In genomic region chr14:22691171-22691570, GRCh38 we compare ENCODE assay signal across 26 cellular contexts. TPM values are rescaled to one million over a fixed set of nuclear protein-coding genes. Genes with fewer than 3 reads are reported as not detected.
DNase-seq lines count a peak whose midpoint lies in the region; ATAC-seq, FAIRE-seq and TF ChIP-seq lines count a peak whose summit lies in the region.
"Had no signal": no experiment of that assay in that cellular context is flagged by ENCODE, and none has a peak within 500 bp of the region (broad histone marks: within the 10 kb centered on the region; RNA-seq: fewer than 3 reads in every experiment).

No MANE protein-coding gene starts in this region.

- H2BK120ac ChIP-seq in mesenchymal stem cell (ENCODE audit: low read depth, low read length), result no peak overlapping the region

- peak; percentile 55 for TF ChIP-seq POLR2A in endothelial cell of umbilical vein (IDR thresholded peaks at IDR 0.05; ENCODE audit: low read depth, low read length)

- H3K9me3 ChIP-seq in PC-3 (ENCODE audit: low read length) (no peaks in the 10 kb centered on the region), endothelial cell of umbilical vein (replicated peaks; ENCODE audit: control insufficient read depth, insufficient read depth, low read length) (no peaks in the 10 kb centered on the region), mesenchymal stem cell (ENCODE audit: control insufficient read depth, low read length) (peaks cover 12% of the 10 kb centered on the region)
- H3K9me3 ChIP-seq: HAP-1 had no signal

- no peak overlapping the region for H2AK5ac ChIP-seq in mesenchymal stem cell (ENCODE audit: low read length, severe bottlenecking)

- H4K8ac ChIP-seq in mesenchymal stem cell (ENCODE audit: low read length), result no peak overlapping the region

- ATAC-seq in PC-3 (no peak), HG03342 (IDR thresholded peaks at IDR 0.05; ENCODE audit: unreplicated experiment) (no peak), HG02884 (IDR thresholded peaks at IDR 0.05; ENCODE audit: unreplicated experiment) (no peak)
- ATAC-seq in activated CD4-positive, alpha-beta T cell treated with anti-CD3 and anti-CD28 coated beads for 36 hours, result no peak
- ATAC-seq: Panc1; stimulated activated memory B cell treated with anti-CD40 and anti-IgM and Interleukin-4, amounts not matched to agents 10 μg/mL and 1 μg/mL and 100 μg/mL, for 72 hours had no signal

- H3K36me3 ChIP-seq in PC-3 (ENCODE audit: low read depth, low read length) (no peaks in the 10 kb centered on the region), endothelial cell of umbilical vein (ENCODE audit: control insufficient read depth in 2 of 2, extremely low read depth in 1 of 2, insufficient read depth in 2 of 2, low read length in 2 of 2) (no peaks in the 10 kb centered on the region), mesenchymal stem cell (ENCODE audit: control insufficient read depth in 1 of 2, insufficient read depth in 2 of 2, low read depth in 1 of 2, low read length in 2 of 2) (no peaks in the 10 kb centered on the region)
- H3K36me3 ChIP-seq: breast epithelium, HAP-1, sigmoid colon, transverse colon had no signal

- in situ Hi-C loops in Caki2 (cut with HindIII; ENCODE audit: low pct_unique_long_range_greater_than_20kb, low sequenced_read_pairs), result no loop called here

- H3K4me3 Mint-ChIP-seq in activated CD4-positive, alpha-beta T cell treated with anti-CD3 and anti-CD28 coated beads for 36 hours, result no peak overlapping the region
- H3K4me3 Mint-ChIP-seq: stimulated activated memory B cell treated with anti-CD40 and anti-IgM and Interleukin-4, amounts not matched to agents 10 μg/mL and 1 μg/mL and 100 μg/mL, for 72 hours had no signal

- no peaks in the 10 kb centered on the region for H3K9me2 ChIP-seq in PC-3 (replicated peaks; ENCODE audit: low read length)

- CTCF ChIA-PET in PC-3 (lab: Charles Lee), result interaction anchor here (0.6 kb wide), 1 partner anchor 311 kb away, joined by 3 read pairs; no protein-coding TSS in a partner anchor
- CTCF ChIA-PET in endothelial cell of umbilical vein (lab: Charles Lee), result interaction anchor here (1.3 to 2.8 kb wide), 3 partner anchors 9 to 38 kb away, joined by 4 to 39 read pairs (median 7); no protein-coding TSS in a partner anchor
- CTCF ChIA-PET in activated CD4-positive, alpha-beta T cell treated with anti-CD3 and anti-CD28 coated beads for 36 hours (lab: Charles Lee), result interaction anchor here (1.0 kb wide), 1 partner anchor 12 kb away, joined by 3 read pairs; no protein-coding TSS in a partner anchor

- H4K91ac ChIP-seq in mesenchymal stem cell (ENCODE audit: low read length), result no peak overlapping the region

- no peaks in the 10 kb centered on the region for H3K79me1 ChIP-seq in mesenchymal stem cell (replicated peaks; ENCODE audit: low read length, poor library complexity, severe bottlenecking)

- H2BK5ac ChIP-seq in mesenchymal stem cell (ENCODE audit: low read depth, low read length, poor library complexity, severe bottlenecking), result peak overlapping the region; percentile 54

- dilution Hi-C loops in endothelial cell of umbilical vein (cut with MboI; ENCODE audit: extremely low pct_ligation_motif_present, low sequenced_read_pairs), result no loop called here

- no peak overlapping the region for H3K14ac ChIP-seq in mesenchymal stem cell (ENCODE audit: low read length in 2 of 2)

- peaks cover 8% of the 10 kb centered on the region for H3K4me1 Mint-ChIP-seq in activated CD4-positive, alpha-beta T cell treated with anti-CD3 and anti-CD28 coated beads for 36 hours
- H3K4me1 Mint-ChIP-seq: stimulated activated memory B cell treated with anti-CD40 and anti-IgM and Interleukin-4, amounts not matched to agents 10 μg/mL and 1 μg/mL and 100 μg/mL, for 72 hours had no signal

- H3K4me2 ChIP-seq in PC-3 (ENCODE audit: low read length), result no peak overlapping the region
- H3K4me2 ChIP-seq in endothelial cell of umbilical vein (ENCODE audit: insufficient read depth, low read length), result peak overlapping the region; percentile 39
- H3K4me2 ChIP-seq in mesenchymal stem cell (ENCODE audit: low read length, poor library complexity, severe bottlenecking), result no peak overlapping the region

- WGBS in mesenchymal stem cell, result 39% methylated on average over 2 of the region's 2 CpGs

- intact Hi-C loops in PC-3 (cut with micrococcal nuclease), result no loop called here
- intact Hi-C loops in endothelial cell of umbilical vein (cut with micrococcal nuclease), result loop anchor here (1.0 to 2.0 kb wide), 5 partner anchors 22 to 134 kb away; no protein-coding TSS in a partner anchor
- intact Hi-C loops in activated CD4-positive, alpha-beta T cell treated with anti-CD3 and anti-CD28 coated beads for 36 hours (cut with DNase I, micrococcal nuclease), result no loop called here

- H3K4me1 ChIP-seq in PC-3 (ENCODE audit: insufficient read depth, low read length) (0 out of 2 replicates have a peak, but pooled peaks cover 4% of the 10 kb centered on the region), endothelial cell of umbilical vein (ENCODE audit: control insufficient read depth, extremely low read depth, insufficient read depth, low read length) (peaks cover 26% of the 10 kb centered on the region), mesenchymal stem cell (ENCODE audit: control insufficient read depth, insufficient read depth, low read depth, low read length) (peaks cover 10% of the 10 kb centered on the region)
- H3K4me1 ChIP-seq: breast epithelium, HAP-1, sigmoid colon, transverse colon had no signal

- POLR2A ChIA-PET in PC-3 (lab: Charles Lee; ENCODE audit: unreplicated experiment) (no interaction called here), endothelial cell of umbilical vein (lab: Charles Lee) (interaction anchor here (0.7 kb wide), 1 partner anchor 48 kb away, joined by 3 read pairs; no protein-coding TSS in a partner anchor)
- POLR2A ChIA-PET in activated CD4-positive, alpha-beta T cell treated with anti-CD3 and anti-CD28 coated beads for 36 hours (lab: Charles Lee), result no interaction called here

- BruUV-seq in PC-3 (replicated peaks; lab: Mats Ljungman, UMichigan), result no TSS peak
- BruUV-seq in endothelial cell of umbilical vein (replicated peaks; lab: Mats Ljungman, UMichigan), result no TSS peak

- peaks cover 2% of the 10 kb centered on the region for H3K36me3 Mint-ChIP-seq in activated CD4-positive, alpha-beta T cell treated with anti-CD3 and anti-CD28 coated beads for 36 hours (ENCODE audit: low read depth)

- H3K27ac Mint-ChIP-seq in activated CD4-positive, alpha-beta T cell treated with anti-CD3 and anti-CD28 coated beads for 36 hours, result no peak overlapping the region
- H3K27ac Mint-ChIP-seq: stimulated activated memory B cell treated with anti-CD40 and anti-IgM and Interleukin-4, amounts not matched to agents 10 μg/mL and 1 μg/mL and 100 μg/mL, for 72 hours had no signal

- no peaks in the 10 kb centered on the region for H3K9me1 ChIP-seq in endothelial cell of umbilical vein (replicated peaks; ENCODE audit: control insufficient read depth, extremely low read depth, insufficient read depth, low read length)

- H3K27me3 ChIP-seq in PC-3 (ENCODE audit: low read length) (peaks cover 7% of the 10 kb centered on the region; the same call in 1 of the 2 replicates), endothelial cell of umbilical vein (ENCODE audit: control insufficient read depth in 2 of 2, insufficient read depth in 2 of 2, low read length in 2 of 2) (no peaks in the 10 kb centered on the region), mesenchymal stem cell (ENCODE audit: control insufficient read depth in 1 of 2, insufficient read depth in 1 of 2, low read length in 2 of 2) (peaks cover 0 to 9% of the 10 kb centered on the region in 2 experiments)
- H3K27me3 ChIP-seq: breast epithelium, sigmoid colon had no signal

- H2BK15ac ChIP-seq in mesenchymal stem cell (ENCODE audit: low read depth, poor library complexity, severe bottlenecking), result no peak overlapping the region

- H3K27ac ChIP-seq in PC-3 (ENCODE audit: low read length), result no peak overlapping the region
- H3K27ac ChIP-seq in endothelial cell of umbilical vein (ENCODE audit: insufficient read depth, low read depth, low read length), result peak overlapping the region; percentile 91
- peak overlapping the region; percentile 93 for H3K27ac ChIP-seq in mesenchymal stem cell (ENCODE audit: low read length, poor library complexity, severe bottlenecking)
- H3K27ac ChIP-seq: breast epithelium, C4-2B, HL-60, sigmoid colon, transverse colon had no signal

- H3K9ac ChIP-seq in PC-3 (ENCODE audit: low read length), result no peak overlapping the region
- peak overlapping the region; percentile 64 for H3K9ac ChIP-seq in endothelial cell of umbilical vein (replicated peaks; ENCODE audit: extremely low read depth, insufficient read depth, low read length)
- H3K9ac ChIP-seq in mesenchymal stem cell (ENCODE audit: low read length), result no peak overlapping the region

- no peak overlapping the region for H3K4me3 ChIP-seq in PC-3 (ENCODE audit: low read length)
- peak overlapping the region in 1 of 3 experiments; percentile 4 for H3K4me3 ChIP-seq in endothelial cell of umbilical vein (replicated peaks in 1 of 3; ENCODE audit: insufficient read depth in 1 of 3, low read depth in 1 of 3, low read length in 3 of 3)
- H3K4me3 ChIP-seq in mesenchymal stem cell (ENCODE audit: insufficient read depth in 1 of 2, low read depth in 1 of 2, low read length in 2 of 2), result no peak overlapping the region
- H3K4me3 ChIP-seq: breast epithelium, HAP-1, sigmoid colon, transverse colon had no signal

- H4K20me1 ChIP-seq in PC-3 (ENCODE audit: low read length) (no peaks in the 10 kb centered on the region), endothelial cell of umbilical vein (replicated peaks; ENCODE audit: control insufficient read depth, extremely low read depth, insufficient read depth, low read length) (no peaks in the 10 kb centered on the region)

- peak; percentile 34 for DNase-seq in Caki2 (ENCODE audit: low read depth)
- DNase-seq in PC-3, result peak; percentile 15
- peak; percentile 94 for DNase-seq in endothelial cell of umbilical vein (ENCODE audit: low read depth, low spot score)
- DNase-seq in mesenchymal stem cell, result peak; percentile 32
- DNase-seq in activated CD4-positive, alpha-beta T cell treated with anti-CD3 and anti-CD28 coated beads for 36 hours, result no peak
- no peak for DNase-seq in inferior parietal cortex (ENCODE audit: extremely low spot score)
- DNase-seq: activated gamma-delta T cell, DMS79, head of caudate nucleus, Kasumi-1, midbrain, NCI-H1694 treated with DMSO at 0.1 percent for 48 hours, NCI-H524 treated with DMSO at 0.1 percent for 48 hours, nucleus accumbens, sigmoid colon, transverse colon had no signal

- FAIRE-seq in endothelial cell of umbilical vein (lab: Jason Lieb, UNC), result peak; percentile 58
- FAIRE-seq: keratinocyte had no signal

- H3K4ac ChIP-seq in mesenchymal stem cell (ENCODE audit: low read depth in 1 of 2, low read length in 2 of 2), result no peak overlapping the region

- peaks cover 38% of the 10 kb centered on the region for H3K27me3 Mint-ChIP-seq in activated CD4-positive, alpha-beta T cell treated with anti-CD3 and anti-CD28 coated beads for 36 hours

- H3K79me2 ChIP-seq in PC-3 (ENCODE audit: low read length), result no peaks in the 10 kb centered on the region
- H3K79me2 ChIP-seq in endothelial cell of umbilical vein (ENCODE audit: control insufficient read depth, insufficient read depth, low read length), result no peaks in the 10 kb centered on the region

- no peak overlapping the region for H3K23ac ChIP-seq in mesenchymal stem cell (ENCODE audit: low read length in 2 of 2)

- TF ChIP-seq CTCF in PC-3 (conservative IDR thresholded peaks at IDR 0.05; ENCODE audit: low read depth, low read length), result no peak
- TF ChIP-seq CTCF in endothelial cell of umbilical vein (IDR thresholded peaks at IDR 0.05; ENCODE audit: extremely low read depth in 1 of 2, insufficient read depth in 1 of 2, low read depth in 1 of 2, low read length in 2 of 2), result no peak

- H2BK12ac ChIP-seq in mesenchymal stem cell (ENCODE audit: low read length in 2 of 2), result no peak overlapping the region

- H3K9me3 Mint-ChIP-seq in activated CD4-positive, alpha-beta T cell treated with anti-CD3 and anti-CD28 coated beads for 36 hours (ENCODE audit: low read depth), result peaks cover 24% of the 10 kb centered on the region

- no peak overlapping the region for H2AFZ ChIP-seq in PC-3 (ENCODE audit: low read length)
- peak overlapping the region; percentile 43 for H2AFZ ChIP-seq in endothelial cell of umbilical vein (ENCODE audit: low read depth, low read length)
- no peak overlapping the region for H2AFZ ChIP-seq in mesenchymal stem cell (ENCODE audit: low read depth, low read length)

- no peak overlapping the region for H3K18ac ChIP-seq in mesenchymal stem cell (ENCODE audit: low read depth in 1 of 2, low read length in 2 of 2)

- no peaks in the 10 kb centered on the region for H3F3A ChIP-seq in PC-3 (ENCODE audit: low read length, unreplicated experiment)

RNA-seq across cellular contexts. Expression of gene OR6J1, which starts 47.0 kb away (rescaled TPM):
- not detected in 2 replicates for total RNA-seq in Caki2 (2014; rRNA removed; shearing (Covaris generic); ENCODE audit: low replicate concordance)
- total RNA-seq in PC-3 (2014; rRNA removed) (not detected in 2 replicates), endothelial cell of umbilical vein (not detected in 2 replicates)
- not detected in 2 replicates for polyA plus RNA-seq in endothelial cell of umbilical vein
- polyA plus RNA-seq in endothelial cell of umbilical vein (2011; cell fraction: cytosol; rRNA removed), result not detected in 2 replicates
- polyA plus RNA-seq in endothelial cell of umbilical vein (2011; cell fraction: nucleus; rRNA removed), result not detected in 2 replicates
- polyA plus RNA-seq in endothelial cell of umbilical vein (2012), result not detected in 2 replicates
- polyA minus RNA-seq in endothelial cell of umbilical vein, result 0.10 TPM in 1 of 2 replicates, not detected in the other
- polyA minus RNA-seq in endothelial cell of umbilical vein (2011; cell fraction: cytosol; rRNA and poly(A)+ RNA removed), result not detected
- polyA minus RNA-seq in endothelial cell of umbilical vein (2011; cell fraction: nucleus; rRNA and poly(A)+ RNA removed), result not detected in 2 replicates
- polyA plus RNA-seq in mesenchymal stem cell (2013, experiment 1 of 2), result not detected
- polyA plus RNA-seq in mesenchymal stem cell (2013, experiment 2 of 2), result not detected
- not detected for total RNA-seq in activated CD4-positive, alpha-beta T cell treated with anti-CD3 and anti-CD28 coated beads for 36 hours
- total RNA-seq: activated CD8-positive, alpha-beta memory T cell treated with anti-CD3 and anti-CD28 coated beads for 36 hours; breast epithelium; sigmoid colon; transverse colon had no signal
- polyA plus RNA-seq: keratinocyte, sigmoid colon had no signal

Comparison
In these comparisons a context has a peak if more than half of its experiments do, and no peak if none do; other contexts are left out.
1. DNase-seq: peak in Caki2 (single experiment), PC-3 (single experiment), endothelial cell of umbilical vein (single experiment) and mesenchymal stem cell (single experiment); none in activated CD4-positive, alpha-beta T cell treated with anti-CD3 and anti-CD28 coated beads for 36 hours (single experiment) and inferior parietal cortex (single experiment).